ENCODE assay signal across 8 cellular contexts in the genomic region with DNA sequence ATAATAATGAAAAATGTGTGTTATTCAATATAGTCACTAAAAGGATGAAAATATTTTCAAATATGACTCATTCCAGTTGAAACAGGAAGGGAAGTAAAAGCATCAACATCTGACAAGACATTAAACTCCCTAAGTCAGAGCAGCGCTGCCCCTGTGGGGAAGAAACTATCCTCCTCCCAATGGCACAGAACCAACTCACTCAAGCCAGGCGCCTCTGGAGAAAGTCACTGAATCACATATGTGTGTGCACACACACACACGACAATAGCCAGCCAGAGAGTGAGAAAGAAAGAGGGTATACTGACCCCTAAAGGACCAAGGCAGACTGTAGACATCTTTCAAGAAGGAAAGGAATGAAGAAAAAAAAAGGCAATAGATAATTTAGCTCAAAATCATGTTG.
A peak's percentile ranks its signal among the peaks of the same experiment; 100 is the strongest.
DNase-seq lines count a peak whose midpoint lies in the region; ATAC-seq and TF ChIP-seq lines count a peak whose summit lies in the region.
"Had no signal": no experiment of that assay in that cellular context is flagged by ENCODE, and none has a peak within 500 bp of the region (broad histone marks: within the 10 kb centered on the region; RNA-seq: fewer than 3 reads in every experiment).

No MANE protein-coding gene starts in this region.

- peak; percentile 83 for DNase-seq in HS-5 (ENCODE audit: low read depth)
- peak; percentile 78 for DNase-seq in adipocyte (ENCODE audit: low read depth)
- peak; percentile 67 for DNase-seq in hepatic stellate cell (ENCODE audit: low spot score)
- peak; percentile 34 for DNase-seq in transverse colon
- no peak for DNase-seq in neuronal stem cell (ENCODE audit: low spot score)

- H3K4me1 ChIP-seq in adipocyte (ENCODE audit: control insufficient read depth, insufficient read depth, low read length) (peaks cover 18% of the 10 kb centered on the region), transverse colon (peaks cover 0 to 21% (median 7%) of the 10 kb centered on the region in 4 donors), neuronal stem cell (ENCODE audit: control insufficient read depth in 2 of 2, insufficient read depth in 1 of 2, low read depth in 1 of 2, low read length in 2 of 2) (no peaks in the 10 kb centered on the region)
- H3K4me1 ChIP-seq: parathyroid adenoma had no signal

- no peaks in the 10 kb centered on the region for H3K9me3 ChIP-seq in adipocyte (ENCODE audit: control insufficient read depth, low read length)
- no peaks in the 10 kb centered on the region for H3K9me3 ChIP-seq in transverse colon
- no peaks in the 10 kb centered on the region for H3K9me3 ChIP-seq in neuronal stem cell (replicated peaks in 1 of 2; ENCODE audit: control insufficient read depth in 2 of 2, insufficient read depth in 1 of 2, low read depth in 1 of 2, low read length in 2 of 2)

- no peak overlapping the region for H3K14ac ChIP-seq in neuronal stem cell (ENCODE audit: low read length)

- TF ChIP-seq CTCF in transverse colon (IDR thresholded peaks at IDR 0.05): no peak

- H2BK15ac ChIP-seq in neuronal stem cell (ENCODE audit: low read length): no peak overlapping the region

- TF ChIP-seq POLR2A in transverse colon (IDR thresholded peaks at IDR 0.05): no peak

- H3K27ac ChIP-seq in transverse colon (peak overlapping the region; percentile 20 to 71 (median 60)), neuronal stem cell (replicated peaks; ENCODE audit: low read length) (no peak overlapping the region)

- H2BK12ac ChIP-seq in neuronal stem cell (ENCODE audit: low read length): no peak overlapping the region

- 40 to 48% methylated on average over 3 of the region's 3 CpGs for WGBS in transverse colon (ENCODE audit: low coverage in 1 of 2), 2 donors
- no CpG with 5 or more reads among the region's 3 CpGs for WGBS in neuronal stem cell (ENCODE audit: extremely low coverage in 2 of 2, insufficient read length in 2 of 2, insufficient replicate concordance in 1 of 2), 2 donors

- no peak for TF ChIP-seq EP300 in transverse colon (IDR thresholded peaks at IDR 0.05; ENCODE audit: low read depth)

- ATAC-seq in GM21423 (IDR thresholded peaks at IDR 0.05; ENCODE audit: unreplicated experiment) (no peak), GM21723 (IDR thresholded peaks at IDR 0.05; ENCODE audit: unreplicated experiment) (no peak)

- no peak overlapping the region for H3K4ac ChIP-seq in neuronal stem cell (ENCODE audit: low read length)

- H3K36me3 ChIP-seq in adipocyte (ENCODE audit: control insufficient read depth, insufficient read depth, low read length, severe bottlenecking) (no peaks in the 10 kb centered on the region), transverse colon (no peaks in the 10 kb centered on the region), neuronal stem cell (replicated peaks in 1 of 2; ENCODE audit: control insufficient read depth in 2 of 2, insufficient read depth in 2 of 2, low read length in 2 of 2) (no peaks in the 10 kb centered on the region)

- no peak overlapping the region for H2BK5ac ChIP-seq in neuronal stem cell (ENCODE audit: low read length)

- no peak overlapping the region for H3K23ac ChIP-seq in neuronal stem cell (ENCODE audit: low read depth, low read length, poor library complexity)

- intact Hi-C loops in transverse colon (cut with DNase I; ENCODE audit: low total_unique reads): loop anchor here (10.0 kb wide), 1 partner anchor 91 kb away; no protein-coding TSS in a partner anchor

- H4K91ac ChIP-seq in neuronal stem cell (ENCODE audit: low read depth, low read length, poor library complexity): no peak overlapping the region

- H2BK120ac ChIP-seq in neuronal stem cell (ENCODE audit: low read depth, low read length): no peak overlapping the region

- H3K18ac ChIP-seq in neuronal stem cell (ENCODE audit: low read length): no peak overlapping the region

- H2AK5ac ChIP-seq in neuronal stem cell (ENCODE audit: low read depth, low read length): no peak overlapping the region

- H2AFZ ChIP-seq in neuronal stem cell (ENCODE audit: low read length): no peak overlapping the region
- H2AFZ ChIP-seq: parathyroid adenoma had no signal

- H3K9ac ChIP-seq in adipocyte (ENCODE audit: low read length) (peak overlapping the region; percentile 57), neuronal stem cell (ENCODE audit: low read depth, low read length, poor library complexity) (no peak overlapping the region)
- H3K9ac ChIP-seq: parathyroid adenoma had no signal

- no peaks in the 10 kb centered on the region for H3K79me1 ChIP-seq in neuronal stem cell (ENCODE audit: low read depth, low read length)

- H3K4me3 ChIP-seq in adipocyte (ENCODE audit: low read length): peak overlapping the region; percentile 38
- no peak overlapping the region for H3K4me3 ChIP-seq in transverse colon
- H3K4me3 ChIP-seq in neuronal stem cell (ENCODE audit: low read length in 2 of 2): no peak overlapping the region

- no peaks in the 10 kb centered on the region for H3K27me3 ChIP-seq in adipocyte (replicated peaks; ENCODE audit: control insufficient read depth, insufficient read depth, low read length)
- no peaks in the 10 kb centered on the region for H3K27me3 ChIP-seq in transverse colon
- peaks cover 0 to 11% (median 0%) of the 10 kb centered on the region in 3 experiments for H3K27me3 ChIP-seq in neuronal stem cell (ENCODE audit: control insufficient read depth in 3 of 3, insufficient read depth in 3 of 3, low read depth in 1 of 3, low read length in 3 of 3)

- no peak overlapping the region for H4K8ac ChIP-seq in neuronal stem cell (ENCODE audit: low read depth, low read length)

- in situ Hi-C loops in transverse colon (cut with MboI; ENCODE audit: low pct_ligation_motif_present in 1 of 4, low pct_unique_long_range_greater_than_20kb in 1 of 4, low sequenced_read_pairs in 3 of 4): loop anchor here in 2 of 4 donors (25.0 kb wide), 1 partner anchor 1046 kb away; no protein-coding TSS in a partner anchor

- H3K4me2 ChIP-seq in neuronal stem cell (ENCODE audit: insufficient read depth, low read length, poor library complexity, severe bottlenecking): no peak overlapping the region
